In the genomic region with DNA sequence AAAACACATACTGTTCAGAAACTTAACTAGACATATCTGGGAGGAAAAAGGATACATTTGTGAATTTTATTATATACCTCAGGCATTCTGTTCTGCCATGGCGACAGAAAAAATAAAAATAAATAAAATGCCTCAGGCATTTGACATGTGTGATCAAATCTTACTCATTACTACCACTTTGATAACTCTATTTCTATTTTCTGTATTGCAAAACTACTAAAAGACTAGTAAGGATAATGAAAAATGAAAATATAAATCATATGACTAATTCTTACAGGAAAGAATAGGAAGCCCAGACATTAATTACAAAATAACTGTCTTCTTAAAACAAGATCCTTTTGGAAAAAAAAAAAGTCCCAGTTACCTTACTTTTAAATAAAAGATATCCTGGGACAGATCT, we compare ENCODE assay signal across 10 cellular contexts. TPM values are rescaled to one million over a fixed set of nuclear protein-coding genes. Genes with fewer than 3 reads are reported as not detected.
A peak's percentile ranks its signal among the peaks of the same experiment; 100 is the strongest.
DNase-seq lines count a peak whose midpoint lies in the region; ATAC-seq and TF ChIP-seq lines count a peak whose summit lies in the region.
"Had no signal": no experiment of that assay in that cellular context is flagged by ENCODE, and none has a peak within 500 bp of the region (broad histone marks: within the 10 kb centered on the region; RNA-seq: fewer than 3 reads in every experiment).

No MANE protein-coding gene starts in this region.

- H3K36me3 ChIP-seq in esophagus squamous epithelium (no peaks in the 10 kb centered on the region), smooth muscle cell (ENCODE audit: low read depth) (no peaks in the 10 kb centered on the region)
- H3K36me3 ChIP-seq: cardiac muscle cell had no signal

- H3K27ac ChIP-seq in esophagus squamous epithelium = peak overlapping the region; percentile 36 to 99 (median 95)
- H3K27ac ChIP-seq in smooth muscle cell (ENCODE audit: low read depth) = peak overlapping the region; percentile 100
- H3K27ac ChIP-seq: cardiac muscle cell had no signal

- peak overlapping the region; percentile 89 for H3K9ac ChIP-seq in smooth muscle cell (ENCODE audit: low read depth)

- intact Hi-C loops in esophagus squamous epithelium (cut with DNase I) = no loop called here

- peak overlapping the region; percentile 44 to 77 for H3K27ac Mint-ChIP-seq in T-cell

- peaks cover 100% of the 10 kb centered on the region for H3K79me2 ChIP-seq in smooth muscle cell (ENCODE audit: low read depth)

- H3K36me3 Mint-ChIP-seq in T-cell = no peaks in the 10 kb centered on the region

- H3K4me1 Mint-ChIP-seq in T-cell = peaks cover 76 to 94% (median 76%) of the 10 kb centered on the region in 3 donors

- no peak for TF ChIP-seq POLR2A in esophagus squamous epithelium (IDR thresholded peaks at IDR 0.05)

- WGBS in esophagus squamous epithelium, 2 donors = 10 to 16% methylated on average over 1 of the region's 1 CpG
- 64% methylated on average over 1 of the region's 1 CpG for WGBS in smooth muscle cell (ENCODE audit: low lambda C conversion rate)

- POLR2A ChIA-PET in T-cell (lab: Charles Lee) = no interaction called here

- peak; percentile 60 for DNase-seq in HCEC 1CT
- no peak for DNase-seq in T-cell
- no peak for DNase-seq in esophagus squamous epithelium (lab: John Stamatoyannopoulos, UW)
- no peak for DNase-seq in smooth muscle cell (lab: John Stamatoyannopoulos, UW; ENCODE audit: unreplicated experiment)
- DNase-seq in NCI-H1930 (lab: John Stamatoyannopoulos, UW) = no peak
- DNase-seq in cerebellar cortex (ENCODE audit: low spot score) = no peak
- DNase-seq in RKO (ENCODE audit: low spot score) = no peak

- no peaks in the 10 kb centered on the region for H3K27me3 Mint-ChIP-seq in T-cell

- H3K4me1 ChIP-seq in esophagus squamous epithelium = peaks cover 3 to 79% (median 47%) of the 10 kb centered on the region in 3 donors
- H3K4me1 ChIP-seq in smooth muscle cell (ENCODE audit: low read depth) = peaks cover 37% of the 10 kb centered on the region

- peaks cover 100% of the 10 kb centered on the region for H4K20me1 ChIP-seq in smooth muscle cell (ENCODE audit: low read depth)

- no peak overlapping the region for H2AFZ ChIP-seq in smooth muscle cell (ENCODE audit: low read depth)

- TF ChIP-seq CTCF in esophagus squamous epithelium (IDR thresholded peaks at IDR 0.05) (no peak), smooth muscle cell (IDR thresholded peaks at IDR 0.05; ENCODE audit: borderline replicate concordance, insufficient read depth, poor library complexity, severe bottlenecking) (no peak)

- peak overlapping the region; percentile 25 to 99 (median 51) for H3K4me3 Mint-ChIP-seq in T-cell

- H3K4me3 ChIP-seq in esophagus squamous epithelium (peak overlapping the region in 3 of 4 donors; percentile 8 to 78 (median 68)), smooth muscle cell (peak overlapping the region; percentile 79)
- H3K4me3 ChIP-seq: cardiac muscle cell had no signal

- CTCF ChIA-PET in T-cell (lab: Charles Lee) = interaction anchor here in 1 of 2 donors (0.8 kb wide), 1 partner anchor 22 kb away, joined by 5 read pairs; no protein-coding TSS in a partner anchor

- H3K9me3 ChIP-seq in esophagus squamous epithelium (no peaks in the 10 kb centered on the region), smooth muscle cell (replicated peaks; ENCODE audit: low read depth) (no peaks in the 10 kb centered on the region)

- no peak for ATAC-seq in T-cell (replicated peaks in 1 of 4)
- ATAC-seq in GM18511 (IDR thresholded peaks at IDR 0.05; ENCODE audit: unreplicated experiment) = no peak
- ATAC-seq: left lobe of liver had no signal

- H3F3A ChIP-seq in smooth muscle cell (ENCODE audit: low read depth) = peaks cover 3% of the 10 kb centered on the region

- H3K4me2 ChIP-seq in smooth muscle cell = peak overlapping the region; percentile 86

- no peaks in the 10 kb centered on the region for H3K9me3 Mint-ChIP-seq in T-cell

- no peaks in the 10 kb centered on the region for H3K27me3 ChIP-seq in esophagus squamous epithelium
- no peaks in the 10 kb centered on the region for H3K27me3 ChIP-seq in smooth muscle cell (ENCODE audit: low read depth)
- H3K27me3 ChIP-seq: cardiac muscle cell had no signal

RNA-seq across cellular contexts. Expression of gene PICALM, which starts 5.3 kb away (rescaled TPM):
- total RNA-seq in T-cell (100 to 1,000 TPM in 4 of 5 donors, 10 to 100 TPM in 1; 97.7 to 121 (median 105) TPM), esophagus squamous epithelium (100 to 1,000 TPM; 128 to 196 (median 143) TPM), smooth muscle cell (420 and 421 TPM in 2 replicates)
- polyA plus RNA-seq in smooth muscle cell = 72.9 and 75.4 TPM in 2 replicates
